9 cellular contexts compared by ENCODE assay signal in genomic region chr1:210311726-210312493, GRCh38. TPM values are rescaled to one million over a fixed set of nuclear protein-coding genes. Genes with fewer than 3 reads are reported as not detected.
DNase-seq lines count a peak whose midpoint lies in the region; ATAC-seq and TF ChIP-seq lines count a peak whose summit lies in the region.
"Had no signal": no experiment of that assay in that cellular context is flagged by ENCODE, and none has a peak within 500 bp of the region (broad histone marks: within the 10 kb centered on the region; RNA-seq: fewer than 3 reads in every experiment).

No MANE protein-coding gene starts in this region.

- TF ChIP-seq CTCF in DND-41 (IDR thresholded peaks at IDR 0.05; ENCODE audit: borderline replicate concordance, extremely low read depth, low read length, poor library complexity, severe bottlenecking) (no peak), Peyer's patch (IDR thresholded peaks at IDR 0.05) (no peak), psoas muscle (IDR thresholded peaks at IDR 0.05) (no peak), GM10248 (IDR thresholded peaks at IDR 0.05; ENCODE audit: control extremely low read depth, extremely low read depth, low read depth, missing control alignments) (no peak)

- H3K4me1 ChIP-seq in DND-41 (ENCODE audit: insufficient read depth, low read length), result peaks cover 13% of the 10 kb centered on the region
- peaks cover 0 to 8% (median 0%) of the 10 kb centered on the region in 4 donors for H3K4me1 ChIP-seq in Peyer's patch
- H3K4me1 ChIP-seq in psoas muscle, result no peaks in the 10 kb centered on the region

- CTCF ChIA-PET in GM10248 (lab: Yijun Ruan, JAX), result interaction anchor here (0.7 to 1.8 kb wide), 18 partner anchors 7 to 658 kb away, joined by 3 to 8 read pairs (median 4); no protein-coding TSS in a partner anchor

- no peak for TF ChIP-seq POLR2A in Peyer's patch (IDR thresholded peaks at IDR 0.05)

- H2AFZ ChIP-seq in DND-41 (ENCODE audit: low read depth, low read length), result peak overlapping the region; percentile 80

- WGBS in psoas muscle, 3 donors, result 42 to 52% (median 43%) methylated on average over 18 of the region's 18 CpGs

- no peak overlapping the region; the same call in 1 of the 2 replicates for H3K9ac ChIP-seq in DND-41 (ENCODE audit: low read depth, low read length)

- H4K20me1 ChIP-seq in DND-41 (ENCODE audit: insufficient read depth, low read length), result no peaks in the 10 kb centered on the region

- H3K9me3 ChIP-seq in DND-41 (ENCODE audit: insufficient read depth, low read length, severe bottlenecking) (no peaks in the 10 kb centered on the region), Peyer's patch (no peaks in the 10 kb centered on the region), psoas muscle (no peaks in the 10 kb centered on the region)
- H3K9me3 ChIP-seq: ovary had no signal

- no peaks in the 10 kb centered on the region for H3K79me2 ChIP-seq in DND-41 (ENCODE audit: insufficient read depth, low read length)

- DNase-seq in DND-41, result no peak
- no peak for DNase-seq in Peyer's patch
- DNase-seq in Right ventricle myocardium superior, result no peak
- DNase-seq in psoas muscle, result no peak
- DNase-seq in GM10248 (ENCODE audit: extremely low spot score), result no peak
- no peak for DNase-seq in mucosa of gallbladder (ENCODE audit: low spot score)
- no peak for DNase-seq in dermis blood vessel endothelial cell

- H3K27me3 ChIP-seq in DND-41 (ENCODE audit: insufficient read depth, low read length, poor library complexity) (peaks cover 18% of the 10 kb centered on the region), Peyer's patch (no peaks in the 10 kb centered on the region), psoas muscle (ENCODE audit: insufficient read depth in 3 of 3, low read length in 2 of 3) (no peaks in the 10 kb centered on the region)
- H3K27me3 ChIP-seq: ovary had no signal

- H3K27ac ChIP-seq in DND-41 (ENCODE audit: low read length), result no peak overlapping the region
- H3K27ac ChIP-seq in Peyer's patch, result peak overlapping the region; percentile 2 to 66 (median 40)
- peak overlapping the region; percentile 41 for H3K27ac ChIP-seq in psoas muscle
- H3K27ac ChIP-seq: ovary had no signal

- no peaks in the 10 kb centered on the region for H3K36me3 ChIP-seq in DND-41 (ENCODE audit: insufficient read depth, low read length)
- no peaks in the 10 kb centered on the region for H3K36me3 ChIP-seq in Peyer's patch
- no peaks in the 10 kb centered on the region for H3K36me3 ChIP-seq in psoas muscle (ENCODE audit: insufficient read depth in 1 of 2, low read depth in 1 of 2)
- H3K36me3 ChIP-seq: ovary had no signal

- ATAC-seq in DND-41 (ENCODE audit: insufficient read depth, low read depth), result no peak
- ATAC-seq in Right ventricle myocardium superior (ENCODE audit: poor library complexity), result peak; percentile 83
- ATAC-seq in psoas muscle, result peak in 2 of 4 donors; percentile 35 to 63
- no peak for ATAC-seq in HG03039 (IDR thresholded peaks at IDR 0.05; ENCODE audit: unreplicated experiment)

- H3K4me3 ChIP-seq in DND-41 (ENCODE audit: low read depth in 1 of 2, low read length in 2 of 2) (no peak overlapping the region; a peak in 1 of 4 replicates), Peyer's patch (peak overlapping the region; percentile 22 to 46 (median 41)), psoas muscle (peak overlapping the region; percentile 42)

- intact Hi-C loops in Right ventricle myocardium superior (cut with DNase I) (loop anchor here (2.0 kb wide), 1 partner anchor 169 kb away; no protein-coding TSS in a partner anchor), psoas muscle (cut with DNase I) (loop anchor here (1.0 to 5.0 kb wide), 4 partner anchors 169 to 455 kb away; no protein-coding TSS in a partner anchor)

- peak overlapping the region; percentile 82 for H3K4me2 ChIP-seq in DND-41 (ENCODE audit: insufficient read depth, low read length)

- POLR2A ChIA-PET in GM10248 (lab: Yijun Ruan, JAX), result no interaction called here

RNA-seq across cellular contexts. Expression of gene HHAT, which starts 16.8 kb away (rescaled TPM):
- 10 to 100 TPM in 1 of 4 donors, 1 to 10 TPM in 3; 2.3 to 16.9 (median 7.3) TPM for total RNA-seq in Peyer's patch
- total RNA-seq in Right ventricle myocardium superior, result 1.5 TPM
- total RNA-seq in psoas muscle, result under 1 TPM; 0.12 to 0.64 (median 0.17) TPM
- under 1 TPM; 0.11 to 0.17 (median 0.16) TPM for polyA plus RNA-seq in psoas muscle
- 14.4 TPM for total RNA-seq in mucosa of gallbladder
- 1.8 and 4.8 TPM in 2 replicates for total RNA-seq in dermis blood vessel endothelial cell

Comparison
In these comparisons a context has a peak if more than half of its experiments do, and no peak if none do; other contexts are left out.
1. H3K4me3 ChIP-seq: peak in Peyer's patch (4 of 4) and psoas muscle (single experiment); none in DND-41 (0 of 2).